13 cellular contexts compared by ENCODE assay signal in genomic region chr1:203597386-203598040, GRCh38. TPM values are rescaled to one million over a fixed set of nuclear protein-coding genes. Genes with fewer than 3 reads are reported as not detected.
DNase-seq lines count a peak whose midpoint lies in the region; ATAC-seq and TF ChIP-seq lines count a peak whose summit lies in the region.
"Had no signal": no experiment of that assay in that cellular context is flagged by ENCODE, and none has a peak within 500 bp of the region (broad histone marks: within the 10 kb centered on the region; RNA-seq: fewer than 3 reads in every experiment).

No MANE protein-coding gene starts in this region.

- DNase-seq in Right ventricle myocardium inferior (ENCODE audit: missing footprints) = no peak
- no peak for DNase-seq in cardiac septum (ENCODE audit: low spot score)
- no peak for DNase-seq in esophagus squamous epithelium (lab: John Stamatoyannopoulos, UW)
- DNase-seq in vagina (ENCODE audit: extremely low spot score in 2 of 2) = no peak
- DNase-seq in foreskin melanocyte = no peak
- DNase-seq in Kasumi-1 (lab: John Stamatoyannopoulos, UW) = no peak
- DNase-seq: activated T-cell treated with anti-CD3 and anti-CD28 coated beads, Interleukin-2, amount 50 U/mL, for 48 hours; effector memory CD4-positive, alpha-beta T cell; KBM-7; NCI-H187 had no signal

- H3K9me3 Mint-ChIP-seq in nephron = no peaks in the 10 kb centered on the region

- no peaks in the 10 kb centered on the region for H3K27me3 ChIP-seq in esophagus squamous epithelium
- H3K27me3 ChIP-seq in vagina = no peaks in the 10 kb centered on the region
- H3K27me3 ChIP-seq: neutrophil had no signal

- WGBS in esophagus squamous epithelium, 2 donors = 60 to 69% methylated on average over 9 to 10 of the region's 11 CpGs

- no peaks in the 10 kb centered on the region for H3K36me3 Mint-ChIP-seq in nephron (ENCODE audit: low read depth)

- H3K36me3 ChIP-seq in esophagus squamous epithelium = no peaks in the 10 kb centered on the region
- H3K36me3 ChIP-seq in vagina = no peaks in the 10 kb centered on the region
- H3K36me3 ChIP-seq: neutrophil had no signal

- H3K9me3 ChIP-seq in esophagus squamous epithelium = no peaks in the 10 kb centered on the region
- no peaks in the 10 kb centered on the region for H3K9me3 ChIP-seq in vagina
- H3K9me3 ChIP-seq: neutrophil had no signal

- peaks cover 77% of the 10 kb centered on the region for H3K4me1 Mint-ChIP-seq in nephron

- peak overlapping the region; percentile 6 to 24 (median 8) for H3K4me3 Mint-ChIP-seq in nephron

- TF ChIP-seq POLR2A in esophagus squamous epithelium (IDR thresholded peaks at IDR 0.05) (no peak), vagina (IDR thresholded peaks at IDR 0.05) (no peak)

- ATAC-seq in Right ventricle myocardium inferior (peak; percentile 80), HG03521 (IDR thresholded peaks at IDR 0.05; ENCODE audit: unreplicated experiment) (no peak)

- TF ChIP-seq CTCF in esophagus squamous epithelium (IDR thresholded peaks at IDR 0.05) (no peak), nephron (IDR thresholded peaks at IDR 0.05; ENCODE audit: unreplicated experiment in 3 of 3) (no peak), vagina (IDR thresholded peaks at IDR 0.05) (no peak)

- H3K27ac Mint-ChIP-seq in nephron = peak overlapping the region; percentile 61 to 92 (median 90)

- H3K4me3 ChIP-seq in esophagus squamous epithelium (peak overlapping the region in 1 of 4 donors; percentile 19), vagina (no peak overlapping the region)

- peaks cover 0 to 46% (median 15%) of the 10 kb centered on the region in 3 donors for H3K4me1 ChIP-seq in esophagus squamous epithelium
- H3K4me1 ChIP-seq in vagina = peaks cover 25% of the 10 kb centered on the region

- no peaks in the 10 kb centered on the region for H3K27me3 Mint-ChIP-seq in nephron (ENCODE audit: low read depth)

- intact Hi-C loops in Right ventricle myocardium inferior (cut with DNase I) = loop anchor here (1.0 kb wide), 1 partner anchor 39 kb away; no protein-coding TSS in a partner anchor
- intact Hi-C loops in cardiac septum (cut with DNase I) = loop anchor here (1.0 kb wide), 1 partner anchor 38 kb away; no protein-coding TSS in a partner anchor
- intact Hi-C loops in esophagus squamous epithelium (cut with DNase I) = no loop called here
- intact Hi-C loops in vagina (cut with DNase I) = loop anchor here (10.0 kb wide), 1 partner anchor 233 kb away; no protein-coding TSS in a partner anchor

- H3K27ac ChIP-seq in esophagus squamous epithelium = peak overlapping the region in 3 of 4 donors; percentile 49 to 63 (median 61)
- peak overlapping the region; percentile 60 for H3K27ac ChIP-seq in vagina
- H3K27ac ChIP-seq: neutrophil had no signal

RNA-seq across cellular contexts. Expression of gene ATP2B4, which starts 29.1 kb away (rescaled TPM):
- total RNA-seq in Right ventricle myocardium inferior (87.1 TPM), cardiac septum (227 TPM), esophagus squamous epithelium (10 to 100 TPM; 23.7 to 58.9 (median 39.2) TPM), vagina (101 TPM)
